ENCODE assay signal across 16 cellular contexts in genomic region chr5:136516617-136517016, GRCh38.
"Had no signal": no experiment of that assay in that cellular context is flagged by ENCODE, and none has a peak within 500 bp of the region (broad histone marks: within the 10 kb centered on the region; RNA-seq: fewer than 3 reads in every experiment).

No MANE protein-coding gene starts in this region.

- H3K27ac ChIP-seq: ascending aorta, esophagus squamous epithelium, foreskin keratinocyte, ovary, upper lobe of left lung had no signal

- ATAC-seq: activated CD8-positive, alpha-beta T cell treated with anti-CD3 and anti-CD28 coated beads for 36 hours; foreskin keratinocyte; left lobe of liver had no signal

- H3K9me3 Mint-ChIP-seq: activated CD8-positive, alpha-beta T cell treated with anti-CD3 and anti-CD28 coated beads for 36 hours; neural crest cell; stimulated activated naive CD8-positive, alpha-beta T cell treated with anti-CD3 and anti-CD28 coated beads, Interleukin-15, Interleukin-2, amounts not matched to agents 100 ng/mL and 50 ng/mL, for 24 hours had no signal

- H3K27me3 Mint-ChIP-seq: stimulated activated naive CD8-positive, alpha-beta T cell treated with anti-CD3 and anti-CD28 coated beads, Interleukin-15, Interleukin-2, amounts not matched to agents 100 ng/mL and 50 ng/mL, for 24 hours had no signal

- H3K4me1 Mint-ChIP-seq: neural crest cell had no signal

- H3K4me1 ChIP-seq: ascending aorta, esophagus squamous epithelium, foreskin keratinocyte, upper lobe of left lung had no signal

- H3K27me3 ChIP-seq: ascending aorta, esophagus squamous epithelium, foreskin keratinocyte, ovary, upper lobe of left lung had no signal

- H3K4me3 Mint-ChIP-seq: activated CD8-positive, alpha-beta T cell treated with anti-CD3 and anti-CD28 coated beads for 36 hours; activated T-helper 1 cell treated with anti-CD3 and anti-CD28 coated beads, Interleukin-12 subunit alpha, Interleukin-12 subunit beta, Interleukin-2, Interleukin-4 antibody, amounts not matched to agents 30 ng/mL and 10 ng/mL and 1 ng/mL, durations not matched to agents 14 hours and 24 hours and 36 hours; neural crest cell; stimulated activated naive CD8-positive, alpha-beta T cell treated with anti-CD3 and anti-CD28 coated beads, Interleukin-15, Interleukin-2, amounts not matched to agents 100 ng/mL and 50 ng/mL, for 24 hours had no signal

- H3K27ac Mint-ChIP-seq: activated CD8-positive, alpha-beta T cell treated with anti-CD3 and anti-CD28 coated beads for 36 hours; activated T-helper 1 cell treated with anti-CD3 and anti-CD28 coated beads, Interleukin-12 subunit alpha, Interleukin-12 subunit beta, Interleukin-2, Interleukin-4 antibody, amounts not matched to agents 30 ng/mL and 10 ng/mL and 1 ng/mL, durations not matched to agents 14 hours and 24 hours and 36 hours; stimulated activated naive CD8-positive, alpha-beta T cell treated with anti-CD3 and anti-CD28 coated beads, Interleukin-15, Interleukin-2, amounts not matched to agents 100 ng/mL and 50 ng/mL, for 24 hours had no signal

- H3K4me3 ChIP-seq: ascending aorta, esophagus squamous epithelium, ovary, upper lobe of left lung had no signal

- DNase-seq: activated CD4-positive, alpha-beta T cell treated with anti-CD3 and anti-CD28 coated beads for 4 hours; activated CD8-positive, alpha-beta memory T cell treated with anti-CD3 and anti-CD28 coated beads, Interleukin-2, amount 50 U/mL, for 48 hours; activated CD8-positive, alpha-beta T cell treated with anti-CD3 and anti-CD28 coated beads for 36 hours; activated naive CD4-positive, alpha-beta T cell; esophagus squamous epithelium; foreskin keratinocyte; ovary; stimulated activated CD4-positive, alpha-beta T cell treated with anti-CD3 and anti-CD28 coated beads, Interleukin-4, amount 100 ng/mL, for 1 hour; stimulated activated CD8-positive, alpha-beta memory T cell treated with anti-CD3 and anti-CD28 coated beads, Interleukin-4, amount 100 ng/mL, for 48 hours; T-helper 2 cell; upper lobe of left lung had no signal

- H3K9me3 ChIP-seq: ascending aorta, esophagus squamous epithelium, ovary, upper lobe of left lung had no signal

- H3K36me3 ChIP-seq: ascending aorta, esophagus squamous epithelium, ovary, upper lobe of left lung had no signal
